Comparison of ENCODE assay signal across 24 cellular contexts in genomic region chr2:120020554-120020953, GRCh38.
"Had no signal": no experiment of that assay in that cellular context is flagged by ENCODE, and none has a peak within 500 bp of the region (broad histone marks: within the 10 kb centered on the region; RNA-seq: fewer than 3 reads in every experiment).

No MANE protein-coding gene starts in this region.

- FAIRE-seq: bronchial epithelial cell had no signal

- H3K4me3 ChIP-seq: adrenal gland, Peyer's patch had no signal

- H3K27ac ChIP-seq: adrenal gland, KMS-11, Peyer's patch had no signal

- DNase-seq: activated CD4-positive, alpha-beta T cell treated with anti-CD3 and anti-CD28 coated beads for 36 hours; activated CD4-positive, alpha-beta T cell treated with anti-CD3 and anti-CD28 coated beads, Interleukin-2, amount 10 ng/mL, durations not matched to agents 7 days and 5 days; activated CD4-positive, alpha-beta T cell treated with anti-CD3 and anti-CD28 coated beads, Interleukin-2, amount 50 U/mL, for 48 hours; activated CD8-positive, alpha-beta T cell treated with anti-CD3 and anti-CD28 coated beads, Interleukin-2, amount 10 ng/mL, durations not matched to agents 7 days and 5 days; activated gamma-delta T cell; activated naive CD4-positive, alpha-beta T cell treated with Interleukin-2 at 50 U/mL for 16 hours; activated naive CD8-positive, alpha-beta T cell treated with anti-CD3 and anti-CD28 coated beads, Interleukin-2, amount 10 ng/mL, durations not matched to agents 7 days and 5 days; activated T-cell treated with anti-CD3 and anti-CD28 coated beads, Interleukin-2, amount 50 U/mL, for 24 hours; adrenal gland; anterior cingulate cortex; caudate nucleus; MM.1S; MV-4-11; NCI-H1092; NCI-H1436 treated with DMSO at 0.1 percent for 48 hours; NCI-H1694 treated with DMSO at 0.1 percent for 48 hours; NCI-H2029; NCI-H345; NCI-H524 treated with DMSO at 0.1 percent for 48 hours; PC-3; Peyer's patch; Right ventricle myocardium superior had no signal
